ENCODE assay signal across 15 cellular contexts in the genomic region with DNA sequence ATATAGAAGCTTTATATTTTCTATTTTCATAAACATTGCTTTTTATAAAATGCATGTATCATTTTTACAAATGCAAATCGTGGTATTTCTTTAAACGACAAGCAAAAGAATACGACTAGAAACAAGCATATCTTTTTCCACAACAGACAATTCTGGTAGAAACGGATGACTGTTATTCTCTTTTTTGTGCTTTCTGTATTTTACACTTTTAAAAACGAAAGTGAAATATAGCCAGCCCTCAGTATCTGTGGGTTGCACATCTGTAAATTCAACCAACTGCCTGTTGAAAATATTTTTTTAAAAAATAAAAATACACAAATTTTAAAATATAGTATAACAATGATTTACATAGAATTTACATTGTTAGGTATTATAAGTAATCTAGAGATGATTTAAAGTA.
DNase-seq lines count a peak whose midpoint lies in the region; ATAC-seq and TF ChIP-seq lines count a peak whose summit lies in the region.
"Had no signal": no experiment of that assay in that cellular context is flagged by ENCODE, and none has a peak within 500 bp of the region (broad histone marks: within the 10 kb centered on the region; RNA-seq: fewer than 3 reads in every experiment).

No MANE protein-coding gene starts in this region.

- POLR2A ChIA-PET in activated CD8-positive, alpha-beta T cell treated with anti-CD3 and anti-CD28 coated beads, Interleukin-2, amount 10 ng/mL, durations not matched to agents 7 days and 5 days (lab: Charles Lee) = no interaction called here
- POLR2A ChIA-PET in activated CD8-positive, alpha-beta T cell treated with anti-CD3 and anti-CD28 coated beads for 36 hours (lab: Charles Lee) = no interaction called here

- ATAC-seq in activated CD8-positive, alpha-beta T cell treated with anti-CD3 and anti-CD28 coated beads, Interleukin-2, amount 10 ng/mL, durations not matched to agents 7 days and 5 days = peak; percentile 51
- no peak for ATAC-seq in activated CD8-positive, alpha-beta T cell treated with anti-CD3 and anti-CD28 coated beads for 36 hours
- ATAC-seq in GM21723 (IDR thresholded peaks at IDR 0.05; ENCODE audit: unreplicated experiment) (peak; percentile 74), HG03442 (IDR thresholded peaks at IDR 0.05; ENCODE audit: unreplicated experiment) (peak; percentile 59), GM18870 (IDR thresholded peaks at IDR 0.05; ENCODE audit: unreplicated experiment) (no peak)
- ATAC-seq: left lobe of liver; stimulated activated naive CD8-positive, alpha-beta T cell treated with anti-CD3 and anti-CD28 coated beads, Interleukin-15, Interleukin-2, amounts not matched to agents 100 U/mL and 50 U/mL, for 24 hours had no signal

- H3K4me1 ChIP-seq in osteoblast (ENCODE audit: insufficient read depth, low read length) = no peaks in the 10 kb centered on the region

- H3K27me3 ChIP-seq in osteoblast (ENCODE audit: insufficient read depth, low read length) (no peaks in the 10 kb centered on the region), brain microvascular endothelial cell (replicated peaks) (no peaks in the 10 kb centered on the region)

- in situ Hi-C loops in brain microvascular endothelial cell (cut with HindIII; ENCODE audit: low pct_ligation_motif_present, low sequenced_read_pairs) = no loop called here

- H3K4me3 Mint-ChIP-seq in activated CD8-positive, alpha-beta T cell treated with anti-CD3 and anti-CD28 coated beads, Interleukin-2, amount 10 ng/mL, durations not matched to agents 7 days and 5 days = no peak overlapping the region
- H3K4me3 Mint-ChIP-seq in activated CD8-positive, alpha-beta T cell treated with anti-CD3 and anti-CD28 coated beads for 36 hours = no peak overlapping the region

- no peak for DNase-seq in activated CD8-positive, alpha-beta T cell treated with anti-CD3 and anti-CD28 coated beads, Interleukin-2, amount 10 ng/mL, durations not matched to agents 7 days and 5 days
- DNase-seq in activated CD8-positive, alpha-beta T cell treated with anti-CD3 and anti-CD28 coated beads for 36 hours = no peak
- DNase-seq in osteoblast (ENCODE audit: insufficient read length, low spot score, missing footprints) (no peak), brain microvascular endothelial cell (no peak), mucosa of gallbladder (ENCODE audit: low spot score) (no peak)
- DNase-seq: activated CD8-positive, alpha-beta memory T cell treated with anti-CD3 and anti-CD28 coated beads for 24 hours; activated naive CD4-positive, alpha-beta T cell; hippocampal formation; NCI-H2227 treated with DMSO at 0.1 percent for 48 hours; stimulated activated naive CD8-positive, alpha-beta T cell treated with anti-CD3 and anti-CD28 coated beads, Interleukin-15, Interleukin-2, amounts not matched to agents 100 U/mL and 50 U/mL, for 24 hours had no signal

- H3K27me3 Mint-ChIP-seq in activated CD8-positive, alpha-beta T cell treated with anti-CD3 and anti-CD28 coated beads, Interleukin-2, amount 10 ng/mL, durations not matched to agents 7 days and 5 days (ENCODE audit: low read depth) = peaks cover 7% of the 10 kb centered on the region
- H3K27me3 Mint-ChIP-seq in activated CD8-positive, alpha-beta T cell treated with anti-CD3 and anti-CD28 coated beads for 36 hours = no peaks in the 10 kb centered on the region

- H3K4me3 ChIP-seq in osteoblast (ENCODE audit: insufficient read depth, low read length) (no peak overlapping the region), brain microvascular endothelial cell (ENCODE audit: low read depth, low read length) (no peak overlapping the region)

- no peaks in the 10 kb centered on the region for H3K36me3 ChIP-seq in osteoblast (ENCODE audit: insufficient read depth, low read length)
- H3K36me3 ChIP-seq in brain microvascular endothelial cell (replicated peaks) = no peaks in the 10 kb centered on the region

- H3K27ac ChIP-seq in osteoblast (ENCODE audit: low read depth, low read length) = no peak overlapping the region
- H3K27ac ChIP-seq in brain microvascular endothelial cell = no peak overlapping the region
- H3K27ac ChIP-seq: parathyroid adenoma had no signal

- H3K36me3 Mint-ChIP-seq in activated CD8-positive, alpha-beta T cell treated with anti-CD3 and anti-CD28 coated beads, Interleukin-2, amount 10 ng/mL, durations not matched to agents 7 days and 5 days (ENCODE audit: low read depth) = no peaks in the 10 kb centered on the region
- H3K36me3 Mint-ChIP-seq in activated CD8-positive, alpha-beta T cell treated with anti-CD3 and anti-CD28 coated beads for 36 hours (ENCODE audit: low read depth) = no peaks in the 10 kb centered on the region

- H3K27ac Mint-ChIP-seq in activated CD8-positive, alpha-beta T cell treated with anti-CD3 and anti-CD28 coated beads, Interleukin-2, amount 10 ng/mL, durations not matched to agents 7 days and 5 days = no peak overlapping the region
- no peak overlapping the region for H3K27ac Mint-ChIP-seq in activated CD8-positive, alpha-beta T cell treated with anti-CD3 and anti-CD28 coated beads for 36 hours

- H3K9me3 ChIP-seq in osteoblast (ENCODE audit: low read depth, low read length) = no peaks in the 10 kb centered on the region

- no peak for TF ChIP-seq CTCF in activated CD8-positive, alpha-beta T cell treated with anti-CD3 and anti-CD28 coated beads for 36 hours (IDR thresholded peaks at IDR 0.05)
- TF ChIP-seq CTCF in osteoblast (IDR thresholded peaks at IDR 0.05; ENCODE audit: extremely low read depth, low read depth, low read length) = no peak
- TF ChIP-seq CTCF in brain microvascular endothelial cell (IDR thresholded peaks at IDR 0.05; ENCODE audit: low read depth, low read length, missing control alignments) = no peak

- no peaks in the 10 kb centered on the region for H3K79me2 ChIP-seq in osteoblast (ENCODE audit: insufficient read depth, low read length)
- H3K79me2 ChIP-seq: parathyroid adenoma had no signal

- CTCF ChIA-PET in activated CD8-positive, alpha-beta T cell treated with anti-CD3 and anti-CD28 coated beads, Interleukin-2, amount 10 ng/mL, durations not matched to agents 7 days and 5 days (lab: Charles Lee) = no interaction called here
- CTCF ChIA-PET in activated CD8-positive, alpha-beta T cell treated with anti-CD3 and anti-CD28 coated beads for 36 hours (lab: Charles Lee) = no interaction called here

- H4K20me1 ChIP-seq in osteoblast (ENCODE audit: insufficient read depth, low read length) = no peaks in the 10 kb centered on the region

- peak overlapping the region; percentile 25 for H2AFZ ChIP-seq in osteoblast (ENCODE audit: low read length)
- H2AFZ ChIP-seq: parathyroid adenoma had no signal

- peak overlapping the region; percentile 54 for H3K4me2 ChIP-seq in osteoblast (ENCODE audit: insufficient read depth, low read length)

- H3K9me3 Mint-ChIP-seq in activated CD8-positive, alpha-beta T cell treated with anti-CD3 and anti-CD28 coated beads, Interleukin-2, amount 10 ng/mL, durations not matched to agents 7 days and 5 days (ENCODE audit: insufficient read depth) = no peaks in the 10 kb centered on the region
- no peaks in the 10 kb centered on the region for H3K9me3 Mint-ChIP-seq in activated CD8-positive, alpha-beta T cell treated with anti-CD3 and anti-CD28 coated beads for 36 hours

- H3K4me1 Mint-ChIP-seq in activated CD8-positive, alpha-beta T cell treated with anti-CD3 and anti-CD28 coated beads, Interleukin-2, amount 10 ng/mL, durations not matched to agents 7 days and 5 days (ENCODE audit: low read depth) = peaks cover 1% of the 10 kb centered on the region
- H3K4me1 Mint-ChIP-seq in activated CD8-positive, alpha-beta T cell treated with anti-CD3 and anti-CD28 coated beads for 36 hours (ENCODE audit: low read depth) = peaks cover 4% of the 10 kb centered on the region

- intact Hi-C loops in activated CD8-positive, alpha-beta T cell treated with anti-CD3 and anti-CD28 coated beads for 36 hours (cut with micrococcal nuclease) = no loop called here

Comparison
In these comparisons a context has a peak if more than half of its experiments do, and no peak if none do; other contexts are left out.
1. ATAC-seq: peak in activated CD8-positive, alpha-beta T cell treated with anti-CD3 and anti-CD28 coated beads, Interleukin-2, amount 10 ng/mL, durations not matched to agents 7 days and 5 days (single experiment), GM21723 (single experiment) and HG03442 (single experiment); none in activated CD8-positive, alpha-beta T cell treated with anti-CD3 and anti-CD28 coated beads for 36 hours (single experiment) and GM18870 (single experiment).